Comparison of ENCODE assay signal across 18 cellular contexts in the genomic region with DNA sequence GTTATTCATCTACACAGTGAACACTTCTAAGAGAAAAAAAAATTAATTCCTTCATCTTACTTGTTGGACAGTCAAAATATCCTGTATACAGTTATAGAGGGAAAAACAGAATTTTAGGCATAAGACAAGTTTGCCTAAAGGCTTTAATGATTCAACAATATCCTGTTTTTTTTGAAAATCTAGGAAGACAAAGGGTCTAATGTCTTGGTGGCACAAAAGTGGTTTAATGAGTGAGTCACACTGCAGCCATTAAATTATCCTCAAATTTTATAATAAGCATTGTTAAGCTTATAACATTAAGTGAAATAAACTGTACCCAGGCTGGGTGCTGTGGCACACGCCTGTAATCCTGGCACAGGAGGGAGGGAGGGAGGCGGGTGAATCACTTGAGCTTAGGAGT.
DNase-seq lines count a peak whose midpoint lies in the region; ATAC-seq lines count a peak whose summit lies in the region.
"Had no signal": no experiment of that assay in that cellular context is flagged by ENCODE, and none has a peak within 500 bp of the region (broad histone marks: within the 10 kb centered on the region; RNA-seq: fewer than 3 reads in every experiment).

No MANE protein-coding gene starts in this region.

- H4K91ac ChIP-seq in trophoblast cell (ENCODE audit: low read depth, low read length) (no peak overlapping the region), neuronal stem cell (ENCODE audit: low read depth, low read length, poor library complexity) (no peak overlapping the region)

- no CpG with 5 or more reads among the region's 2 CpGs for WGBS in trophoblast cell (ENCODE audit: extremely low coverage, insufficient coverage, insufficient read length)
- WGBS in neuronal stem cell (ENCODE audit: extremely low coverage in 2 of 2, insufficient read length in 2 of 2, insufficient replicate concordance in 1 of 2), 2 donors = no CpG with 5 or more reads among the region's 2 CpGs

- H3K4me3 ChIP-seq in trophoblast cell (ENCODE audit: low read depth, low read length) (no peak overlapping the region), neuronal stem cell (ENCODE audit: low read length in 2 of 2) (no peak overlapping the region)
- H3K4me3 ChIP-seq: K562, PC-9 had no signal

- H2BK120ac ChIP-seq in trophoblast cell (ENCODE audit: insufficient read depth, low read length, poor library complexity) = no peak overlapping the region
- H2BK120ac ChIP-seq in neuronal stem cell (ENCODE audit: low read depth, low read length) = no peak overlapping the region

- no peak overlapping the region for H3K4me2 ChIP-seq in trophoblast cell (ENCODE audit: low read length)
- H3K4me2 ChIP-seq in neuronal stem cell (ENCODE audit: insufficient read depth, low read length, poor library complexity, severe bottlenecking) = no peak overlapping the region
- H3K4me2 ChIP-seq: PC-9 had no signal

- H2AFZ ChIP-seq in trophoblast cell (ENCODE audit: insufficient read depth, low read length, poor library complexity) (no peak overlapping the region), neuronal stem cell (ENCODE audit: low read length) (no peak overlapping the region)
- H2AFZ ChIP-seq: PC-9 had no signal

- H2AK5ac ChIP-seq in trophoblast cell (ENCODE audit: low read length) (no peak overlapping the region), neuronal stem cell (ENCODE audit: low read depth, low read length) (no peak overlapping the region)

- H3K4ac ChIP-seq in trophoblast cell (ENCODE audit: low read depth, low read length) (peak overlapping the region; percentile 69), neuronal stem cell (ENCODE audit: low read length) (no peak overlapping the region)

- H4K8ac ChIP-seq in trophoblast cell (ENCODE audit: low read depth, low read length) (no peak overlapping the region), neuronal stem cell (ENCODE audit: low read depth, low read length) (no peak overlapping the region)

- no peak for ATAC-seq in HG02623 (IDR thresholded peaks at IDR 0.05; ENCODE audit: unreplicated experiment)
- ATAC-seq: HCT116, K562 had no signal

- no peaks in the 10 kb centered on the region for H3K9me3 ChIP-seq in trophoblast cell (ENCODE audit: insufficient read depth, low read depth, low read length)
- no peaks in the 10 kb centered on the region for H3K9me3 ChIP-seq in neuronal stem cell (replicated peaks in 1 of 2; ENCODE audit: control insufficient read depth in 2 of 2, insufficient read depth in 1 of 2, low read depth in 1 of 2, low read length in 2 of 2)
- H3K9me3 ChIP-seq: BE2C had no signal

- H3K23ac ChIP-seq in trophoblast cell (ENCODE audit: low read length) (no peak overlapping the region), neuronal stem cell (ENCODE audit: low read depth, low read length, poor library complexity) (no peak overlapping the region)

- peak; percentile 51 for DNase-seq in A172 (ENCODE audit: low spot score)
- DNase-seq in M059J (ENCODE audit: low read depth) = peak; percentile 73
- no peak for DNase-seq in trophoblast cell
- DNase-seq in neuronal stem cell (ENCODE audit: low spot score) = no peak
- DNase-seq in islet precursor cell = no peak
- DNase-seq: BE2C; CD4-positive, alpha-beta T cell; DMS153; GOT3; MV-4-11; NCI-H187; NCI-H226; NCI-H524 had no signal

- peaks cover 0 to 4% of the 10 kb centered on the region in 2 experiments for H3K4me1 ChIP-seq in trophoblast cell (ENCODE audit: control insufficient read depth in 1 of 2, insufficient read depth in 2 of 2, low read length in 2 of 2)
- H3K4me1 ChIP-seq in neuronal stem cell (ENCODE audit: control insufficient read depth in 2 of 2, insufficient read depth in 1 of 2, low read depth in 1 of 2, low read length in 2 of 2) = peaks cover 2% of the 10 kb centered on the region in 2 donors

- peaks cover 0 to 2% of the 10 kb centered on the region in 2 experiments for H3K36me3 ChIP-seq in trophoblast cell (ENCODE audit: control insufficient read depth in 1 of 2, insufficient read depth in 2 of 2, low read length in 2 of 2)
- no peaks in the 10 kb centered on the region for H3K36me3 ChIP-seq in neuronal stem cell (replicated peaks in 1 of 2; ENCODE audit: control insufficient read depth in 2 of 2, insufficient read depth in 2 of 2, low read length in 2 of 2)
- H3K36me3 ChIP-seq: BE2C had no signal

- no peak overlapping the region for H2BK15ac ChIP-seq in neuronal stem cell (ENCODE audit: low read length)

- H3K27me3 ChIP-seq in trophoblast cell (ENCODE audit: insufficient read depth, low read length) = no peaks in the 10 kb centered on the region
- no peaks in the 10 kb centered on the region for H3K27me3 ChIP-seq in neuronal stem cell (ENCODE audit: control insufficient read depth in 3 of 3, insufficient read depth in 3 of 3, low read depth in 1 of 3, low read length in 3 of 3)
- H3K27me3 ChIP-seq: BE2C had no signal

- peaks cover under 1% of the 10 kb centered on the region for H3K79me1 ChIP-seq in trophoblast cell (ENCODE audit: low read length)
- H3K79me1 ChIP-seq in neuronal stem cell (ENCODE audit: low read depth, low read length) = no peaks in the 10 kb centered on the region

- H3K18ac ChIP-seq in trophoblast cell (ENCODE audit: low read length) (peak overlapping the region; percentile 14), neuronal stem cell (ENCODE audit: low read length) (no peak overlapping the region)

- H3K27ac ChIP-seq in cingulate gyrus (ENCODE audit: low read depth, low read length) (peak overlapping the region; percentile 80), trophoblast cell (ENCODE audit: low read depth, low read length) (no peak overlapping the region), neuronal stem cell (replicated peaks; ENCODE audit: low read length) (no peak overlapping the region)
- H3K27ac ChIP-seq: PC-9 had no signal

- H3K14ac ChIP-seq in trophoblast cell (ENCODE audit: low read length) (no peak overlapping the region), neuronal stem cell (ENCODE audit: low read length) (no peak overlapping the region)

- no peak overlapping the region for H4K12ac ChIP-seq in trophoblast cell (ENCODE audit: low read depth, low read length)

- H2BK12ac ChIP-seq in trophoblast cell (ENCODE audit: low read length) (no peak overlapping the region), neuronal stem cell (ENCODE audit: low read length) (no peak overlapping the region)

- H3K79me2 ChIP-seq in trophoblast cell (ENCODE audit: control insufficient read depth, insufficient read depth, low read length, poor library complexity) = peaks cover 3% of the 10 kb centered on the region

- no peak overlapping the region for H3K9ac ChIP-seq in trophoblast cell (ENCODE audit: low read length)
- H3K9ac ChIP-seq in neuronal stem cell (ENCODE audit: low read depth, low read length, poor library complexity) = no peak overlapping the region

- H2BK5ac ChIP-seq in trophoblast cell (ENCODE audit: low read depth, low read length, poor library complexity) (no peak overlapping the region), neuronal stem cell (ENCODE audit: low read length) (no peak overlapping the region)

Comparison
In these comparisons a context has a peak if more than half of its experiments do, and no peak if none do; other contexts are left out.
1. DNase-seq: peak in A172 (single experiment) and M059J (single experiment); none in trophoblast cell (0 of 2), neuronal stem cell (single experiment) and islet precursor cell (single experiment).